In genomic region chr6:36386495-36387439, GRCh38 we compare ENCODE assay signal across 8 cellular contexts. TPM values are rescaled to one million over a fixed set of nuclear protein-coding genes. Genes with fewer than 3 reads are reported as not detected.
DNase-seq lines count a peak whose midpoint lies in the region; ATAC-seq and TF ChIP-seq lines count a peak whose summit lies in the region.

No MANE protein-coding gene starts in this region.

- peak overlapping the region in 2 of 5 donors; percentile 0 to 39 for H3K27ac ChIP-seq in adrenal gland
- H3K27ac ChIP-seq in prostate gland: peak overlapping the region; percentile 35 to 70

- no peaks in the 10 kb centered on the region for H3K36me3 ChIP-seq in adrenal gland (replicated peaks in 1 of 2)
- H3K36me3 ChIP-seq in prostate gland: no peaks in the 10 kb centered on the region

- H3K9me3 ChIP-seq in adrenal gland (replicated peaks in 1 of 3): no peaks in the 10 kb centered on the region
- no peaks in the 10 kb centered on the region for H3K9me3 ChIP-seq in prostate gland

- intact Hi-C loops in adrenal gland (cut with DNase I) (no loop called here), left ventricle myocardium superior (cut with micrococcal nuclease) (no loop called here), prostate gland (cut with DNase I) (no loop called here)

- ATAC-seq in left ventricle myocardium superior (peak; percentile 61), HG03442 (IDR thresholded peaks at IDR 0.05; ENCODE audit: unreplicated experiment) (no peak), HG02981 (IDR thresholded peaks at IDR 0.05; ENCODE audit: unreplicated experiment) (no peak)

- 0 to 1% (median 1%) methylated on average over 27 to 33 of the region's 33 CpGs for WGBS in adrenal gland, 4 donors
- 1% methylated on average over 33 of the region's 33 CpGs for WGBS in prostate gland

- H3K27me3 ChIP-seq in adrenal gland (no peaks in the 10 kb centered on the region), prostate gland (replicated peaks; ENCODE audit: insufficient read depth) (no peaks in the 10 kb centered on the region)

- DNase-seq in NCI-H510A treated with DMSO at 0.1 percent for 48 hours (lab: John Stamatoyannopoulos, UW) (peak; percentile 37), NCI-H510A (lab: John Stamatoyannopoulos, UW) (no peak), NCI-H526 treated with DMSO at 0.1 percent for 48 hours (lab: John Stamatoyannopoulos, UW) (peak; percentile 53), adrenal gland (peak; percentile 32 to 60 (median 42)), left ventricle myocardium superior (peak; percentile 37), prostate gland (ENCODE audit: low spot score) (peak; percentile 30)

- TF ChIP-seq CTCF in adrenal gland (IDR thresholded peaks at IDR 0.05): peak in 2 of 6 experiments; percentile 3 to 13
- no peak for TF ChIP-seq CTCF in prostate gland (IDR thresholded peaks at IDR 0.05)

- peak overlapping the region; percentile 35 to 72 (median 64) for H3K4me3 ChIP-seq in adrenal gland
- peak overlapping the region; percentile 45 to 49 for H3K4me3 ChIP-seq in prostate gland

- H3K4me1 ChIP-seq in adrenal gland (replicated peaks in 1 of 2): peaks cover 5 to 8% of the 10 kb centered on the region in 2 donors
- no peaks in the 10 kb centered on the region for H3K4me1 ChIP-seq in prostate gland (replicated peaks)

- TF ChIP-seq POLR2A in adrenal gland (IDR thresholded peaks at IDR 0.05) (no peak), prostate gland (IDR thresholded peaks at IDR 0.05) (no peak)

RNA-seq across cellular contexts. Expression of gene ETV7, which starts 0.7 kb away (rescaled TPM):
- 1 to 10 TPM in 6 of 8 donors, under 1 TPM in 1, not detected in 1; 0.28 to 6.0 (median 2.3) TPM for total RNA-seq in adrenal gland
- polyA plus RNA-seq in adrenal gland: 1 to 10 TPM in 2 of 3 donors, under 1 TPM in 1; 0.86 to 3.0 (median 2.4) TPM
- total RNA-seq in left ventricle myocardium superior: 0.15 TPM
- 1 to 10 TPM in 1 of 2 donors, under 1 TPM in 1; 0.74 to 1.8 TPM for total RNA-seq in prostate gland

RNA-seq across cellular contexts. Expression of gene BNIP5, which starts 50.1 kb away (rescaled TPM):
- not detected for total RNA-seq in adrenal gland
- polyA plus RNA-seq in adrenal gland: under 1 TPM in 1 of 3 donors, not detected in 2; 0.04 TPM
- total RNA-seq in left ventricle myocardium superior: not detected
- under 1 TPM in 1 of 2 donors, not detected in 1; 0.34 TPM for total RNA-seq in prostate gland

RNA-seq across cellular contexts. Expression of gene PXT1, which starts 55.9 kb away (rescaled TPM):
- total RNA-seq in adrenal gland: not detected
- not detected for polyA plus RNA-seq in adrenal gland
- total RNA-seq in left ventricle myocardium superior: 0.15 TPM
- 1 to 10 TPM in 1 of 2 donors, not detected in 1; 6.3 TPM for total RNA-seq in prostate gland

RNA-seq across cellular contexts. Expression of gene KCTD20, which starts 56.0 kb away (rescaled TPM):
- 10 to 100 TPM; 42.2 to 74.2 (median 54.4) TPM for total RNA-seq in adrenal gland
- polyA plus RNA-seq in adrenal gland: 10 to 100 TPM; 15.3 to 66.6 (median 16.7) TPM
- total RNA-seq in left ventricle myocardium superior: 21.9 TPM
- total RNA-seq in prostate gland: 10 to 100 TPM; 33.7 to 44.1 TPM
